Comparison of ENCODE assay signal across 1 cellular context in genomic region chr6:44234101-44235090, GRCh38.
TF ChIP-seq lines count a peak whose summit lies in the region.

No MANE protein-coding gene starts in this region.

TF ChIP-seq in HepG2, 621 proteins besides CTCF, POLR2A, EP300 and RAD21 (continued from another document and continues in another):
- TF ChIP-seq ZBTB2 (CRISPR knock-in tag; IDR thresholded peaks at IDR 0.05; ENCODE audit: low read depth) (no peak), KLF9 (CRISPR knock-in tag; IDR thresholded peaks at IDR 0.05; ENCODE audit: low read depth) (no peak), HIVEP1 (CRISPR knock-in tag; IDR thresholded peaks at IDR 0.05) (0 out of 2 replicates have a peak, but pooled peaks have one; percentile 36), ZNF180 (CRISPR knock-in tag; IDR thresholded peaks at IDR 0.05; ENCODE audit: borderline replicate concordance, low read depth) (no peak), FIP1L1 (IDR thresholded peaks at IDR 0.05; ENCODE audit: borderline replicate concordance, insufficient read depth, low read depth, low read length) (no peak), ZNF546 (CRISPR knock-in tag; conservative IDR thresholded peaks at IDR 0.05) (no peak), XBP1 (CRISPR knock-in tag; IDR thresholded peaks at IDR 0.05) (no peak), HNF1B (CRISPR knock-in tag; IDR thresholded peaks at IDR 0.05) (peak; percentile 80), TAF1 (CRISPR knock-in tag; IDR thresholded peaks at IDR 0.05) (no peak), ZNF17 (CRISPR knock-in tag; IDR thresholded peaks at IDR 0.05) (no peak), ZNF383 (CRISPR knock-in tag; IDR thresholded peaks at IDR 0.05; ENCODE audit: borderline replicate concordance) (no peak), CSRNP1 (CRISPR knock-in tag; IDR thresholded peaks at IDR 0.05) (no peak), HNF1A (IDR thresholded peaks at IDR 0.05; ENCODE audit: low read depth) (no peak), HNF1A (CRISPR knock-in tag; IDR thresholded peaks at IDR 0.05; ENCODE audit: borderline replicate concordance) (no peak), SRSF4 (IDR thresholded peaks at IDR 0.05; ENCODE audit: low read depth, low read length, poor library complexity, severe bottlenecking) (no peak), GFI1 (CRISPR knock-in tag; IDR thresholded peaks at IDR 0.05; ENCODE audit: borderline replicate concordance) (no peak), MBNL3 (CRISPR knock-in tag; conservative IDR thresholded peaks at IDR 0.05) (no peak), HNF4A (CRISPR knock-in tag; IDR thresholded peaks at IDR 0.05) (peak; percentile 95), ZBTB39 (CRISPR knock-in tag; IDR thresholded peaks at IDR 0.05) (peak; percentile 85), ZNF605 (CRISPR knock-in tag; IDR thresholded peaks at IDR 0.05) (no peak), YEATS2 (CRISPR knock-in tag; IDR thresholded peaks at IDR 0.05; ENCODE audit: borderline replicate concordance) (no peak), DNMT1 (CRISPR knock-in tag; IDR thresholded peaks at IDR 0.05) (no peak), ZNF891 (CRISPR knock-in tag; IDR thresholded peaks at IDR 0.05) (no peak), SRSF9 (IDR thresholded peaks at IDR 0.05; ENCODE audit: borderline replicate concordance, insufficient read depth, low read depth, low read length, poor library complexity, severe bottlenecking) (no peak), TP53 (CRISPR knock-in tag; conservative IDR thresholded peaks at IDR 0.05) (no peak), TFE3 (CRISPR knock-in tag; IDR thresholded peaks at IDR 0.05) (no peak), ZKSCAN5 (CRISPR knock-in tag; IDR thresholded peaks at IDR 0.05) (no peak), MAFG (CRISPR knock-in tag; IDR thresholded peaks at IDR 0.05) (no peak), CBFB (CRISPR knock-in tag; IDR thresholded peaks at IDR 0.05) (0 out of 2 replicates have a peak, but pooled peaks have one; percentile 66), SMC3 (IDR thresholded peaks at IDR 0.05; ENCODE audit: low read length) (peak; percentile 91), MTA3 (CRISPR knock-in tag; IDR thresholded peaks at IDR 0.05) (no peak), U2AF2 (IDR thresholded peaks at IDR 0.05; ENCODE audit: low read depth, low read length) (no peak), ZNF136 (CRISPR knock-in tag; IDR thresholded peaks at IDR 0.05; ENCODE audit: low read depth) (no peak), ZNF550 (CRISPR knock-in tag; IDR thresholded peaks at IDR 0.05; ENCODE audit: borderline replicate concordance) (no peak), FOXO1 (CRISPR knock-in tag; IDR thresholded peaks at IDR 0.05) (peak; percentile 41; the same call in 1 of the 2 replicates), ZNF747 (CRISPR knock-in tag; IDR thresholded peaks at IDR 0.05; ENCODE audit: borderline replicate concordance) (0 out of 2 replicates have a peak, but pooled peaks have one; percentile 48), ZNF256 (CRISPR knock-in tag; conservative IDR thresholded peaks at IDR 0.05) (no peak), USF2 (IDR thresholded peaks at IDR 0.05; ENCODE audit: low read depth, low read length) (no peak), USF2 (CRISPR knock-in tag; IDR thresholded peaks at IDR 0.05; ENCODE audit: borderline replicate concordance) (no peak), FLYWCH1 (CRISPR knock-in tag; IDR thresholded peaks at IDR 0.05) (no peak), SIN3A (IDR thresholded peaks at IDR 0.05; ENCODE audit: borderline replicate concordance, low read depth, low read length) (peak; percentile 60; the same call in 1 of the 2 replicates), DDIT3 (CRISPR knock-in tag; IDR thresholded peaks at IDR 0.05) (no peak), ZSCAN5A (CRISPR knock-in tag; IDR thresholded peaks at IDR 0.05; ENCODE audit: borderline replicate concordance) (no peak), NCOR1 (IDR thresholded peaks at IDR 0.05; ENCODE audit: borderline replicate concordance, low read length) (peak; percentile 73), SMAD3 (CRISPR knock-in tag; IDR thresholded peaks at IDR 0.05) (0 out of 2 replicates have a peak, but pooled peaks have one; percentile 60), ZNF543 (CRISPR knock-in tag; IDR thresholded peaks at IDR 0.05) (no peak), ZNF883 (CRISPR knock-in tag; IDR thresholded peaks at IDR 0.05; ENCODE audit: not compliant biosample characterization) (no peak), NR2F1 (CRISPR knock-in tag; IDR thresholded peaks at IDR 0.05) (no peak), ZNF746 (CRISPR knock-in tag; IDR thresholded peaks at IDR 0.05) (no peak)
